Comparison of ENCODE assay signal across 8 cellular contexts in the genomic region with DNA sequence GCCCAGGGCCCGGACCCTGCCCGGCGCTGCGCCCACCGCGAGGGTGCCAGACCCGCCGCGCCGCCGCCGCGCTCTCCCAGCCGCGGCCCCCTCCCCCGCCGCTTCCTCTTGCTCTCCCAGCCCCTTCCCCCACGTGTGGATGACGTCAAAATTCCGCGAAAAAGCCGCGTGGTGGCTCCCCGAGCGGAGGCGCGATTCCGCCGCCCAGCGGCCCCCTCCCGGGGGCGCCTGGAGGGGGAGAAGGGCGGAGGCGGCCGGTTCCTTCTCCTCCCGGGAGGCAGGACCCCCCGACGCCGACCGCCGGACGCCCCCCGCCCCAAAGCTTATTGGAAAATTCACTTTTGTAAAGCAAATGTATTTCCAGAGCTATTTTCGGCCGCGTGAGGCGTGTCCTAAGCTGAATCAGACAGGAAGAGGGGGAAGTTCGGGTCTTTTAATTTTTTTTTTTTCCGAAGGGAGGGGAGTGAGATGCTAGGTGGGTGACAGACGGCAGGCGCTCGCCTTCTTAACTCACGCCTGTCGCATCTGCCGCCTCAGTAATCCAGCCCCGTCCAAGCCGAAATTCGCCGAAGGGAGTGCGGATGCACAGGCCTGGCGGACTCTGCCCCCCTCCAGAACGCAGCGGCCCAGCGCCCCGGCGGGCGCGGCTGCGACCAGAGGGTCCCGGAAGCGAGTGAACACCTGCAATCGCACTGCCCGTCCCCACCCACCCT. TPM values are rescaled to one million over a fixed set of nuclear protein-coding genes. Genes with fewer than 3 reads are reported as not detected.
A peak's percentile ranks its signal among the peaks of the same experiment; 100 is the strongest.
DNase-seq lines count a peak whose midpoint lies in the region; ATAC-seq and TF ChIP-seq lines count a peak whose summit lies in the region.

No MANE protein-coding gene starts in this region.

- H3K4me1 Mint-ChIP-seq in Calu3 (ENCODE audit: low read depth, unreplicated experiment), result peaks cover 19% of the 10 kb centered on the region

- ATAC-seq in HG02610 (IDR thresholded peaks at IDR 0.05; ENCODE audit: unreplicated experiment) (peak; percentile 24), sciatic nerve (peak; percentile 59)

- no peak for TF ChIP-seq CTCF in Calu3 (IDR thresholded peaks at IDR 0.05; ENCODE audit: unreplicated experiment)

- no TSS peak for BruUV-seq in Calu3 (replicated peaks; lab: Mats Ljungman, UMichigan)

- no peaks in the 10 kb centered on the region for H3K9me3 Mint-ChIP-seq in Calu3 (ENCODE audit: low read depth, unreplicated experiment)

- H3K9me3 ChIP-seq in adipocyte (ENCODE audit: control insufficient read depth, low read length) (no peaks in the 10 kb centered on the region), iPS DF 6.9 (ENCODE audit: control insufficient read depth, insufficient read depth, low read length) (no peaks in the 10 kb centered on the region)

- H3K27me3 Mint-ChIP-seq in Calu3 (ENCODE audit: unreplicated experiment), result peaks cover 97% of the 10 kb centered on the region

- CTCF ChIA-PET in Calu3 (lab: Charles Lee), result interaction anchor here (0.5 kb wide), 1 partner anchor 22 kb away, joined by 3 read pairs; no protein-coding TSS in a partner anchor

- H3K27ac ChIP-seq in iPS DF 6.9 (ENCODE audit: low read length), result no peak overlapping the region

- peaks cover 37% of the 10 kb centered on the region for H3K27me3 ChIP-seq in adipocyte (replicated peaks; ENCODE audit: control insufficient read depth, insufficient read depth, low read length)
- H3K27me3 ChIP-seq in iPS DF 6.9 (ENCODE audit: control insufficient read depth, insufficient read depth, low read length), result no peaks in the 10 kb centered on the region; the same call in 1 of the 2 replicates

- peaks cover 7% of the 10 kb centered on the region for H3K36me3 Mint-ChIP-seq in Calu3 (ENCODE audit: insufficient read depth, unreplicated experiment)

- peak overlapping the region; percentile 75 for H3K27ac Mint-ChIP-seq in Calu3 (ENCODE audit: unreplicated experiment)

- peak overlapping the region; percentile 63 for H3K9ac ChIP-seq in adipocyte (ENCODE audit: low read length)

- DNase-seq in Calu3 (peak; percentile 21), T follicular helper cell (ENCODE audit: low read depth) (peak; percentile 90), adipocyte (ENCODE audit: low read depth) (peak; percentile 48), iPS DF 6.9 (ENCODE audit: low read depth, low spot score) (no peak), sciatic nerve (ENCODE audit: low spot score) (peak; percentile 95), NCI-H128 (lab: John Stamatoyannopoulos, UW; ENCODE audit: unreplicated experiment) (no peak), GM19240 (ENCODE audit: insufficient read length, low spot score) (no peak)

- H3K4me1 ChIP-seq in adipocyte (ENCODE audit: control insufficient read depth, insufficient read depth, low read length), result peaks cover 30% of the 10 kb centered on the region
- no peaks in the 10 kb centered on the region; the same call in 1 of the 2 replicates for H3K4me1 ChIP-seq in iPS DF 6.9 (ENCODE audit: control insufficient read depth, insufficient read depth, low read length)

- no peaks in the 10 kb centered on the region for H3K36me3 ChIP-seq in adipocyte (ENCODE audit: control insufficient read depth, insufficient read depth, low read length, severe bottlenecking)
- H3K36me3 ChIP-seq in iPS DF 6.9 (ENCODE audit: control insufficient read depth, insufficient read depth, low read length), result no peaks in the 10 kb centered on the region

- H3K4me3 Mint-ChIP-seq in Calu3 (ENCODE audit: low read depth, unreplicated experiment), result peak overlapping the region; percentile 59

- peak overlapping the region; percentile 82 for H3K4me3 ChIP-seq in adipocyte (ENCODE audit: low read length)
- H3K4me3 ChIP-seq in iPS DF 6.9 (ENCODE audit: low read length), result peak overlapping the region; percentile 40; the same call in 1 of the 2 replicates

- intact Hi-C loops in Calu3 (cut with micrococcal nuclease; ENCODE audit: unreplicated experiment) (no loop called here), sciatic nerve (cut with DNase I) (no loop called here)

- no CpG with 5 or more reads among the region's 73 CpGs for WGBS in iPS DF 6.9 (ENCODE audit: insufficient coverage, insufficient read length)

RNA-seq across cellular contexts. Expression of a gene that starts 4.1 kb away (rescaled TPM):
- total RNA-seq in Calu3 (2022), result 0.07 and 0.17 TPM in 2 replicates
- 130 TPM for total RNA-seq in sciatic nerve

RNA-seq across cellular contexts. Expression of a gene that starts 51.6 kb away (rescaled TPM):
- total RNA-seq in Calu3 (2022), result 15.9 and 17.3 TPM in 2 replicates
- total RNA-seq in sciatic nerve, result 7.9 TPM

Comparison
In these comparisons a context has a peak if more than half of its experiments do, and no peak if none do; other contexts are left out.
1. DNase-seq: peak in Calu3 (single experiment), T follicular helper cell (single experiment), adipocyte (single experiment) and sciatic nerve (single experiment); none in iPS DF 6.9 (single experiment), NCI-H128 (single experiment) and GM19240 (single experiment).
2. RNA of a gene that starts 4.1 kb away (total RNA-seq): 130 TPM in sciatic nerve (single experiment); 0.07 to 0.17 TPM in Calu3; every median in the first group is over 100 times any median in the second.